In genomic region chr2:96148410-96149217, GRCh38 we compare ENCODE assay signal across 8 cellular contexts. TPM values are rescaled to one million over a fixed set of nuclear protein-coding genes. Genes with fewer than 3 reads are reported as not detected.
DNase-seq lines count a peak whose midpoint lies in the region; ATAC-seq and TF ChIP-seq lines count a peak whose summit lies in the region.

No MANE protein-coding gene starts in this region.

- no peak overlapping the region for H3K9ac ChIP-seq in adipocyte (ENCODE audit: low read length)

- no peaks in the 10 kb centered on the region for H4K20me1 ChIP-seq in hepatocyte (ENCODE audit: insufficient read depth, poor library complexity, severe bottlenecking)

- no peak for TF ChIP-seq CTCF in hepatocyte (IDR thresholded peaks at IDR 0.05; ENCODE audit: poor library complexity)

- H3K9me3 ChIP-seq in adipocyte (ENCODE audit: control insufficient read depth, low read length) (no peaks in the 10 kb centered on the region), hepatocyte (ENCODE audit: low read depth) (no peaks in the 10 kb centered on the region)

- no peaks in the 10 kb centered on the region for H3K36me3 ChIP-seq in adipocyte (ENCODE audit: control insufficient read depth, insufficient read depth, low read length, severe bottlenecking)
- H3K36me3 ChIP-seq in hepatocyte (replicated peaks; ENCODE audit: insufficient read depth, low read depth), result no peaks in the 10 kb centered on the region

- H3K27me3 ChIP-seq in adipocyte (replicated peaks; ENCODE audit: control insufficient read depth, insufficient read depth, low read length) (no peaks in the 10 kb centered on the region), hepatocyte (no peaks in the 10 kb centered on the region)

- H3K4me1 ChIP-seq in adipocyte (ENCODE audit: control insufficient read depth, insufficient read depth, low read length) (peaks cover 20% of the 10 kb centered on the region), hepatocyte (ENCODE audit: insufficient read depth) (peaks cover 19% of the 10 kb centered on the region)

- peak; percentile 82 for DNase-seq in DMS53 treated with DMSO at 0.1 percent for 48 hours (lab: John Stamatoyannopoulos, UW; ENCODE audit: unreplicated experiment)
- peak; percentile 95 for DNase-seq in M059J (ENCODE audit: low read depth)
- peak; percentile 96 to 97 (median 97) for DNase-seq in T-helper 1 cell
- peak; percentile 51 for DNase-seq in adipocyte (ENCODE audit: low read depth)
- peak; percentile 86 for DNase-seq in hepatocyte (ENCODE audit: low spot score)
- DNase-seq in stimulated activated CD4-positive, alpha-beta T cell treated with anti-CD3 and anti-CD28 coated beads, Interleukin-15, amount 100 ng/mL, for 48 hours (ENCODE audit: low read depth in 2 of 2), result peak; percentile 98 to 99
- no peak for DNase-seq in HEK293T (ENCODE audit: extremely low spot score)

- peak overlapping the region; percentile 79 for H3K27ac ChIP-seq in hepatocyte

- H3K9me2 ChIP-seq in hepatocyte (replicated peaks; ENCODE audit: insufficient read depth), result no peaks in the 10 kb centered on the region

- CTCF ChIA-PET in HEK293T (lab: Yijun Ruan, JAX), result interaction anchor here (0.7 to 1.2 kb wide), 3 partner anchors 9 to 32 kb away, joined by 3 read pairs; partner anchors contain the start of gene ADRA2B

- WGBS in hepatocyte (ENCODE audit: low lambda C conversion rate, missing lambda C conversion rate), result 46% methylated on average over 28 of the region's 29 CpGs

- no peak overlapping the region for H2AFZ ChIP-seq in hepatocyte

- no peaks in the 10 kb centered on the region for H3K79me2 ChIP-seq in hepatocyte

- ATAC-seq in GM21786 (IDR thresholded peaks at IDR 0.05; ENCODE audit: unreplicated experiment), result peak; percentile 48

- H3K4me2 ChIP-seq in hepatocyte, result peak overlapping the region; percentile 55

- POLR2A ChIA-PET in HEK293T (lab: Yijun Ruan, JAX), result no interaction called here

- H3K4me3 ChIP-seq in adipocyte (ENCODE audit: low read length) (no peak overlapping the region), hepatocyte (no peak overlapping the region)

TF ChIP-seq in HEK293T, 16 proteins besides CTCF, POLR2A, EP300 and RAD21:
- no peak for TF ChIP-seq ZNF384 (IDR thresholded peaks at IDR 0.05)
- no peak for TF ChIP-seq ELF4 (IDR thresholded peaks at IDR 0.05)

RNA-seq across cellular contexts. Expression of gene DUSP2, which starts 3.4 kb away (rescaled TPM):
- total RNA-seq in M059J (2014; rRNA removed; shearing (Covaris generic)), result 75.8 and 103 TPM in 2 replicates
- total RNA-seq in hepatocyte, result 7.2 and 11.3 TPM in 2 replicates
- polyA plus RNA-seq in hepatocyte, result 17.0 and 24.0 TPM in 2 replicates

RNA-seq across cellular contexts. Expression of gene ASTL, which starts 10.3 kb away (rescaled TPM):
- 0.17 TPM in 1 of 2 replicates, not detected in the other for total RNA-seq in M059J (2014; rRNA removed; shearing (Covaris generic))
- total RNA-seq in hepatocyte, result not detected in 2 replicates
- not detected in 2 replicates for polyA plus RNA-seq in hepatocyte

RNA-seq across cellular contexts. Expression of gene ADRA2B, which starts 32.2 kb away (rescaled TPM):
- total RNA-seq in M059J (2014; rRNA removed; shearing (Covaris generic)), result not detected in 2 replicates
- 0.56 and 0.87 TPM in 2 replicates for total RNA-seq in hepatocyte
- 0.66 TPM in 1 of 2 replicates, not detected in the other for polyA plus RNA-seq in hepatocyte
